In the genomic region with DNA sequence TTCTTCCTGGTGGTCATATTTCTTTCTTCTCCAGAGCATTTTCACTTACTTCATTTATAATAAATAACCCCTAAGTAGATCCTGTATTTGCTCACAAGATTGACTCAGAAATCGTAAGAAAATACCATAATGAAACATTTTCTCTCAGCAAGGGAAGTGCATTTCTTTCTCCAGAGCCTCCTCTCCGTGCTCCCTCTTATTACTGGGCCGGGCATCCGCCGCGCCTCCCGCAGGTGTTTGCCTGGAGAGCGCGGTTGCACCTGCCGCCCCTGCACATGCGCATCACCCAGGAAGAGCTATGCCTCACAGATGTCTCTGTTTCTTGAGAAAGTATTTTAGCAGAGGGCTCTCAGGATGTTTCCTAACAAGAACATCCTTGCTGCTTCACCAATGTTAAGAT, we compare ENCODE assay signal across 19 cellular contexts.
A peak's percentile ranks its signal among the peaks of the same experiment; 100 is the strongest.
DNase-seq lines count a peak whose midpoint lies in the region; ATAC-seq, FAIRE-seq and TF ChIP-seq lines count a peak whose summit lies in the region.
"Had no signal": no experiment of that assay in that cellular context is flagged by ENCODE, and none has a peak within 500 bp of the region (broad histone marks: within the 10 kb centered on the region; RNA-seq: fewer than 3 reads in every experiment).

No MANE protein-coding gene starts in this region.

- no TSS peak for BruUV-seq in HepG2 (replicated peaks; lab: Mats Ljungman, UMichigan)

- WGBS in suprapubic skin: 91% methylated on average over 11 of the region's 11 CpGs
- 47% methylated on average over 11 of the region's 11 CpGs for WGBS in HepG2 (ENCODE audit: low lambda C conversion rate)

- no peak for ATAC-seq in HepG2
- ATAC-seq: A549; CD8-positive, alpha-beta T cell; Right ventricle myocardium inferior had no signal

- no peaks in the 10 kb centered on the region for H3K79me2 ChIP-seq in HepG2 (ENCODE audit: insufficient read depth, low read length)

- H3K4me3 ChIP-seq in suprapubic skin (no peak overlapping the region), HepG2 (replicated peaks in 1 of 3; ENCODE audit: insufficient read depth in 1 of 3, low read depth in 2 of 3, low read length in 3 of 3) (no peak overlapping the region)
- H3K4me3 ChIP-seq: A549, Peyer's patch had no signal

- in situ Hi-C loops in HepG2 (cut with HindIII; ENCODE audit: extremely low pct_ligation_motif_present, low pct_unique_long_range_greater_than_20kb): no loop called here

- no peaks in the 10 kb centered on the region for H3K9me3 Mint-ChIP-seq in activated CD4-positive, alpha-beta memory T cell treated with anti-CD3 and anti-CD28 coated beads for 36 hours
- H3K9me3 Mint-ChIP-seq: CD8-positive, alpha-beta T cell had no signal

- H3K27me3 ChIP-seq in suprapubic skin (no peaks in the 10 kb centered on the region), HepG2 (ENCODE audit: control insufficient read depth in 1 of 2, insufficient read depth in 2 of 2, low read length in 2 of 2) (peaks cover 0 to 22% of the 10 kb centered on the region in 2 experiments; a peak in 2 of 5 replicates)
- H3K27me3 ChIP-seq: Peyer's patch had no signal

- no peak overlapping the region for H3K9ac ChIP-seq in HepG2 (ENCODE audit: insufficient read depth, low read depth, low read length)
- H3K9ac ChIP-seq: SK-N-SH had no signal

- CTCF ChIA-PET in activated CD4-positive, alpha-beta memory T cell treated with anti-CD3 and anti-CD28 coated beads for 36 hours (lab: Charles Lee): no interaction called here
- CTCF ChIA-PET in HepG2 (lab: Yijun Ruan, JAX; ENCODE audit: low intra/inter-chr PET ratio, low total read pairs): no interaction called here

- no peak overlapping the region for H3K4me2 ChIP-seq in HepG2 (ENCODE audit: low read depth, low read length)
- H3K4me2 ChIP-seq: A549, SK-N-SH had no signal

- H3K27ac Mint-ChIP-seq in activated CD4-positive, alpha-beta memory T cell treated with anti-CD3 and anti-CD28 coated beads for 36 hours: no peak overlapping the region
- H3K27ac Mint-ChIP-seq: CD8-positive, alpha-beta T cell had no signal

- no peaks in the 10 kb centered on the region for H4K20me1 ChIP-seq in HepG2 (ENCODE audit: insufficient read depth, low read length)

- no peak for TF ChIP-seq RAD21 in HepG2 (CRISPR knock-in tag; IDR thresholded peaks at IDR 0.05)

- H3K9me3 ChIP-seq in suprapubic skin (no peaks in the 10 kb centered on the region), HepG2 (ENCODE audit: low read length) (no peaks in the 10 kb centered on the region)
- H3K9me3 ChIP-seq: A549, SK-N-SH had no signal

- no peak overlapping the region for H3K4me3 Mint-ChIP-seq in activated CD4-positive, alpha-beta memory T cell treated with anti-CD3 and anti-CD28 coated beads for 36 hours
- H3K4me3 Mint-ChIP-seq: CD8-positive, alpha-beta T cell had no signal

- no peaks in the 10 kb centered on the region for H3K4me1 ChIP-seq in suprapubic skin
- H3K4me1 ChIP-seq in HepG2 (ENCODE audit: insufficient read depth, low read length): no peaks in the 10 kb centered on the region
- H3K4me1 ChIP-seq: A549, Peyer's patch had no signal

- TF ChIP-seq POLR2A in suprapubic skin (IDR thresholded peaks at IDR 0.05) (no peak), HepG2 (IDR thresholded peaks at IDR 0.05; ENCODE audit: insufficient read depth in 1 of 2, low read depth in 2 of 2, low read length in 2 of 2) (no peak)

- H3K27me3 Mint-ChIP-seq in activated CD4-positive, alpha-beta memory T cell treated with anti-CD3 and anti-CD28 coated beads for 36 hours: no peaks in the 10 kb centered on the region

- DNase-seq in NCI-H526 (lab: John Stamatoyannopoulos, UW) (peak; percentile 11 to 51), NCI-H526 treated with DMSO at 0.1 percent for 48 hours (lab: John Stamatoyannopoulos, UW) (no peak), NCI-H187 treated with DMSO at 0.1 percent for 48 hours (lab: John Stamatoyannopoulos, UW) (peak; percentile 10), SHP77 treated with DMSO at 0.1 percent for 48 hours (lab: John Stamatoyannopoulos, UW) (peak; percentile 3), suprapubic skin (ENCODE audit: low spot score in 2 of 2) (peak; percentile 5 to 29), HepG2 (ENCODE audit: low spot score) (no peak)
- no peak for DNase-seq in activated CD4-positive, alpha-beta memory T cell treated with anti-CD3 and anti-CD28 coated beads for 36 hours
- DNase-seq: CD8-positive, alpha-beta T cell; DMS79; KBM-7; NCI-H1105 treated with DMSO at 0.1 percent for 48 hours; NCI-H2081; NCI-H510A; NK-92 treated with Interleukin-12 subunit alpha and Interleukin-12 subunit beta, amount 100 ng/mL, for 24 hours; SK-N-SH had no signal

- no peak overlapping the region for H2AFZ ChIP-seq in HepG2 (ENCODE audit: low read length)

- POLR2A ChIA-PET in activated CD4-positive, alpha-beta memory T cell treated with anti-CD3 and anti-CD28 coated beads for 36 hours (lab: Charles Lee): no interaction called here
- POLR2A ChIA-PET in HepG2 (lab: Yijun Ruan, JAX): no interaction called here

- FAIRE-seq in HepG2 (lab: Jason Lieb, UNC): no peak
- FAIRE-seq: A549, H1 had no signal

- H3K4me1 Mint-ChIP-seq in activated CD4-positive, alpha-beta memory T cell treated with anti-CD3 and anti-CD28 coated beads for 36 hours (ENCODE audit: low read depth): no peaks in the 10 kb centered on the region

- TF ChIP-seq EP300 in suprapubic skin (IDR thresholded peaks at IDR 0.05) (no peak), HepG2 (IDR thresholded peaks at IDR 0.05; ENCODE audit: low read depth in 2 of 2, low read length in 2 of 2) (no peak), HepG2 (CRISPR knock-in tag; IDR thresholded peaks at IDR 0.05; ENCODE audit: borderline replicate concordance) (no peak)

- H3K36me3 Mint-ChIP-seq in activated CD4-positive, alpha-beta memory T cell treated with anti-CD3 and anti-CD28 coated beads for 36 hours: no peaks in the 10 kb centered on the region
- H3K36me3 Mint-ChIP-seq: CD8-positive, alpha-beta T cell had no signal

- H3K36me3 ChIP-seq in suprapubic skin (no peaks in the 10 kb centered on the region), HepG2 (replicated peaks in 1 of 2; ENCODE audit: control insufficient read depth in 1 of 2, insufficient read depth in 2 of 2, low read length in 2 of 2) (no peaks in the 10 kb centered on the region)
- H3K36me3 ChIP-seq: Peyer's patch had no signal

- H3K27ac ChIP-seq in suprapubic skin: no peak overlapping the region
- no peak overlapping the region for H3K27ac ChIP-seq in HepG2 (ENCODE audit: extremely low read length, insufficient read depth, low read length)
- H3K27ac ChIP-seq: A549, Peyer's patch had no signal

- intact Hi-C loops in activated CD4-positive, alpha-beta memory T cell treated with anti-CD3 and anti-CD28 coated beads for 36 hours (cut with micrococcal nuclease): no loop called here
- intact Hi-C loops in HepG2 (cut with micrococcal nuclease; ENCODE audit: unreplicated experiment): no loop called here

- TF ChIP-seq CTCF in suprapubic skin (IDR thresholded peaks at IDR 0.05) (no peak), HepG2 (CRISPR knock-in tag; IDR thresholded peaks at IDR 0.05) (no peak)

TF ChIP-seq in HepG2, 621 proteins besides CTCF, POLR2A, EP300 and RAD21:
- no peak for TF ChIP-seq ZNF615 (CRISPR knock-in tag; IDR thresholded peaks at IDR 0.05; ENCODE audit: borderline replicate concordance)

Comparison
In these comparisons a context has a peak if more than half of its experiments do, and no peak if none do; other contexts are left out.
1. DNase-seq: peak in NCI-H526 (2 of 2), NCI-H187 treated with DMSO at 0.1 percent for 48 hours (single experiment), SHP77 treated with DMSO at 0.1 percent for 48 hours (single experiment) and suprapubic skin (2 of 2); none in NCI-H526 treated with DMSO at 0.1 percent for 48 hours (single experiment), activated CD4-positive, alpha-beta memory T cell treated with anti-CD3 and anti-CD28 coated beads for 36 hours (single experiment) and HepG2 (single experiment).